In genomic region chr2:168494190-168494711, GRCh38 we compare ENCODE assay signal across 1 cellular context.
TF ChIP-seq lines count a peak whose summit lies in the region.

No MANE protein-coding gene starts in this region.

TF ChIP-seq in K562, 482 proteins besides CTCF, POLR2A, EP300 and RAD21 (continued from another document):
- no peak for TF ChIP-seq ZNF318 (IDR thresholded peaks at IDR 0.05; ENCODE audit: borderline replicate concordance in 1 of 2, low read depth in 1 of 2)
- TF ChIP-seq HDAC6 (IDR thresholded peaks at IDR 0.05; ENCODE audit: low read depth, low read length): no peak
- TF ChIP-seq SMAD3 (CRISPR knock-in tag; conservative IDR thresholded peaks at IDR 0.05): no peak
